In the genomic region with DNA sequence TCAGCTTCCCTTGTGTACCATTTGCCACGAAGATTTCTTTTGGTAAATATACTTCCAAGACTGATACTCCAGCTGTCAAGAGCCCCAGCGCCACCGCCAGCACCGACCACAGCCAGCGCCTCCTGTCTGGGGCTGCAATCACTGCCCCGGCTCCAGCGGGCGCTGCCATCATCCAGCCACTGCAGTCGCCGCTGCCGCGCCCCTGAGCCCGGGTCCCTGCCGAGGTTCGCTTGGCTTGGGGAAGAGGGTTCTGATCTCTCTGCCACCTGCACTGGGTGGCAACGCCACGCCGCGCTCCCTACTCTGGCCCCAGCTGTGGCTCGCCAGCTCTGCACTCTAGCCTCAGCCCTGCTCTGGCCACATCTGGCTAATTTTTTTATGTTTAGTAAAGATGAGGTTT, we compare ENCODE assay signal across 34 cellular contexts.
"Had no signal": no experiment of that assay in that cellular context is flagged by ENCODE, and none has a peak within 500 bp of the region (broad histone marks: within the 10 kb centered on the region; RNA-seq: fewer than 3 reads in every experiment).

No MANE protein-coding gene starts in this region.

- H3K27me3 ChIP-seq: MG63 had no signal

- H3K27ac ChIP-seq: KMS-11 had no signal

- H3K4me3 ChIP-seq: MG63 had no signal

- H3K9ac ChIP-seq: KMS-11 had no signal

- H3K4me2 ChIP-seq: KMS-11 had no signal

- H3K36me3 ChIP-seq: MG63 had no signal

- H3K9me3 ChIP-seq: MG63 had no signal

- DNase-seq: Karpas-422, Kasumi-1, MG63, MM.1S, MV-4-11, NCI-H1048, NCI-H1092, NCI-H1092 treated with DMSO at 0.1 percent for 48 hours, NCI-H1105, NCI-H1105 treated with DMSO at 0.1 percent for 48 hours, NCI-H1417, NCI-H1417 treated with DMSO at 0.1 percent for 48 hours, NCI-H1436, NCI-H1436 treated with DMSO at 0.1 percent for 48 hours, NCI-H146, NCI-H1694, NCI-H1694 treated with DMSO at 0.1 percent for 48 hours, NCI-H187, NCI-H187 treated with DMSO at 0.1 percent for 48 hours, NCI-H1930, NCI-H2029, NCI-H2029 treated with DMSO at 0.1 percent for 48 hours, NCI-H2081, NCI-H2081 treated with DMSO at 0.1 percent for 48 hours, NCI-H2107, NCI-H2171, NCI-H2171 treated with DMSO at 0.1 percent for 48 hours, NCI-H2227 treated with DMSO at 0.1 percent for 48 hours, NCI-H226, NCI-H345, NCI-H446, NCI-H446 treated with DMSO at 0.1 percent for 48 hours, NCI-H510A had no signal
